ENCODE assay signal across 2 cellular contexts in genomic region chr2:14492920-14493503, GRCh38.
TF ChIP-seq lines count a peak whose summit lies in the region.

No MANE protein-coding gene starts in this region.

TF ChIP-seq in GM23338, 12 proteins besides CTCF, POLR2A, EP300 and RAD21 (continued from another document):
- TF ChIP-seq ZNF462 (CRISPR knock-in tag; IDR thresholded peaks at IDR 0.05) (no peak), ETS1 (IDR thresholded peaks at IDR 0.05) (no peak), CREB1 (CRISPR knock-in tag; IDR thresholded peaks at IDR 0.05; ENCODE audit: low read depth) (no peak), ZNF114 (CRISPR knock-in tag; IDR thresholded peaks at IDR 0.05) (no peak), REST (IDR thresholded peaks at IDR 0.05; ENCODE audit: unreplicated experiment) (no peak), POLR2AphosphoS5 (IDR thresholded peaks at IDR 0.05; ENCODE audit: low read depth) (no peak), NANOG (IDR thresholded peaks at IDR 0.05; ENCODE audit: borderline replicate concordance) (no peak), EZH2 (IDR thresholded peaks at IDR 0.05; ENCODE audit: low read depth, unreplicated experiment) (no peak), EZH2phosphoT487 (IDR thresholded peaks at IDR 0.05; ENCODE audit: unreplicated experiment) (no peak)
TF ChIP-seq in GM23338: peak in this region for 0.

TF ChIP-seq in SK-N-SH treated with all-trans-retinoic acid at 6 μM for 48 hours, 23 proteins besides CTCF, POLR2A, EP300 and RAD21:
- no peak for TF ChIP-seq TSHZ2 (CRISPR knock-in tag; IDR thresholded peaks at IDR 0.05)
- TF ChIP-seq ZNF70 (CRISPR knock-in tag; IDR thresholded peaks at IDR 0.05) = no peak
TF ChIP-seq in SK-N-SH treated with all-trans-retinoic acid at 6 μM for 48 hours: peak in this region for 0.
